ENCODE assay signal across 23 cellular contexts in the genomic region with DNA sequence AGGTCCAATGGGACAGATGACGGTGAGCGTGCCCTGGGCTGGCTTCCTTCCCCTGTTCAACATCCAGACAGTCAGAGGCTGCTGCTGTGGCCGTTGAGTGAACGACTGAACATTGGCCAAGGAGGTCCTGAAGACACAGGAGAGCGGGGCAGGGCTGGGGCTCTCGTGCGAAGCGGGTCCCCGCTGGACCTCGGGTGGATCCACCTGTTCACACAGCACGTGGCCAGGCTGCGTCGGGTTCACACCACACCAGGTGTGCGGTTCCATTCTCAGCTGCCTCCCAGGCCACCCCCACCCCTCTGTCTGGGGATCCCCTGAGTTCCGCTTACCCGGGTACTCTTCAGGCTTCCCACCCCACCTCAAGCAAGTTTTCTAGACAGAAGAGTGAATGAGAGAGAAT.
"Had no signal": no experiment of that assay in that cellular context is flagged by ENCODE, and none has a peak within 500 bp of the region (broad histone marks: within the 10 kb centered on the region; RNA-seq: fewer than 3 reads in every experiment).

No MANE protein-coding gene starts in this region.

- H3K27ac ChIP-seq: coronary artery, dorsolateral prefrontal cortex, esophagus muscularis mucosa, foreskin keratinocyte, gastroesophageal sphincter, heart right ventricle, left lung, lower lobe of right lung had no signal

- H3K4me3 Mint-ChIP-seq: mesothelial cell of epicardium had no signal

- H3K27me3 ChIP-seq: foreskin keratinocyte, gastroesophageal sphincter, heart right ventricle had no signal

- H3K4me1 ChIP-seq: left lung had no signal

- ATAC-seq: foreskin keratinocyte, gastroesophageal sphincter, heart right ventricle, left cardiac atrium, left lung, left ventricle myocardium superior, lower lobe of right lung, mucosa of descending colon had no signal

- H3K4me3 ChIP-seq: coronary artery, dorsolateral prefrontal cortex, esophagus muscularis mucosa, gastroesophageal sphincter, heart right ventricle, left lung, lower lobe of right lung, mucosa of descending colon had no signal

- H3K36me3 Mint-ChIP-seq: mesothelial cell of epicardium had no signal

- H3K36me3 ChIP-seq: left lung, lower lobe of right lung had no signal

- DNase-seq: dermis blood vessel endothelial cell; dorsolateral prefrontal cortex; effector CD4-positive, alpha-beta T cell; effector memory CD4-positive, alpha-beta T cell; foreskin keratinocyte; head of caudate nucleus; heart right ventricle; hippocampal formation; left cardiac atrium; left lung; left ventricle myocardium superior; lower lobe of right lung; mesenchymal stem cell; mucosa of descending colon had no signal

- H3K9me3 ChIP-seq: esophagus muscularis mucosa, gastroesophageal sphincter, heart right ventricle, left lung, lower lobe of right lung, mucosa of descending colon had no signal

- H3K9me3 Mint-ChIP-seq: mesothelial cell of epicardium had no signal

- H3K27ac Mint-ChIP-seq: mesothelial cell of epicardium had no signal

- FAIRE-seq: colon, endothelial cell of umbilical vein, frontal cortex, islet of Langerhans, keratinocyte had no signal
